In the genomic region with DNA sequence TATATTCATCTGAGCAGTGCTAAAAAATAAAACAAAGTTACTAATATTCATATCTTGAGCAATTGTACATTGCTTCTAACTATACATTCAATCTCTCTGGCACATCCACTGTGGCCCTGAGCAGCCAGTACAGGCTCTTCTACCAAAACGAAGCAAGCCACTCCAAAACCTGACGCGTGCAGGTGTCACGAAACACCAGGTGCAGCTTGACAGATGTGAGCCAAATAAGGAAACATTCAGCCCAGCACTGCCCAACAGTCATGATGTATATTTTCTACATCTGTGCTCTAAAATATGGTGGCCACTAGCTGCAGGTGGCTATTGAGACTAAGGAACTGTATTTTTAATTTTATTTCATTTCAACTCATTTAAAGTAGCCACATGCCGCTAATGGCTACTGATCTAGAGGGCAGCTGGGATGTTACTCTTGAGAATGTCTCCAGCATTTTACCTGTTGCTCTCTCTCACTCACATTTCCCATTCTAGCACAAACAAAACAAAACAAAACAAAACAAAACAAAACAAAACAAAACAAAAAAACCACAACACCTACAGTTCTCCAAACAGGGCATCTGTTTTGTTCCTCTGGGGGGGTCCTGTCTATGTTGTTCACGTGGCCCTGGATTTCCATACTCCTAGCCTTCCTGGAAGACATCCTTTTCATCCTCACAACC, we compare ENCODE assay signal across 14 cellular contexts.
DNase-seq lines count a peak whose midpoint lies in the region; ATAC-seq and TF ChIP-seq lines count a peak whose summit lies in the region.
"Had no signal": no experiment of that assay in that cellular context is flagged by ENCODE, and none has a peak within 500 bp of the region (broad histone marks: within the 10 kb centered on the region; RNA-seq: fewer than 3 reads in every experiment).

No MANE protein-coding gene starts in this region.

- ATAC-seq in GM18519 (IDR thresholded peaks at IDR 0.05; ENCODE audit: low FRiP score, unreplicated experiment) (peak; percentile 42), memory B cell (ENCODE audit: low read depth) (peak; percentile 85), HG02571 (IDR thresholded peaks at IDR 0.05; ENCODE audit: unreplicated experiment) (no peak), right lobe of liver (no peak)

- CTCF ChIA-PET in HEK293 (lab: Yijun Ruan, JAX) = no interaction called here

- POLR2A ChIA-PET in HEK293 (lab: Yijun Ruan, JAX) = no interaction called here

- H3K9me3 ChIP-seq in HEK293 (ENCODE audit: control insufficient read depth, insufficient read depth, low read depth, low read length) (no peaks in the 10 kb centered on the region), right lobe of liver (no peaks in the 10 kb centered on the region)
- H3K9me3 ChIP-seq: SK-N-SH, stomach had no signal

- intact Hi-C loops in right lobe of liver (cut with DNase I) = no loop called here

- peaks cover 8% of the 10 kb centered on the region for H3K4me1 Mint-ChIP-seq in memory B cell

- WGBS in right lobe of liver (ENCODE audit: insufficient coverage, low coverage, low lambda C conversion rate, missing lambda C conversion rate) = 87% methylated on average over 5 of the region's 6 CpGs

- H3K27me3 Mint-ChIP-seq in memory B cell = no peaks in the 10 kb centered on the region

- no peak for TF ChIP-seq POLR2A in right lobe of liver (IDR thresholded peaks at IDR 0.05)

- no peaks in the 10 kb centered on the region for H3K36me3 Mint-ChIP-seq in memory B cell

- DNase-seq in NCI-H187 treated with DMSO at 0.1 percent for 48 hours (lab: John Stamatoyannopoulos, UW) (peak; percentile 57), memory B cell (ENCODE audit: low spot score in 2 of 2) (no peak), right lobe of liver (no peak), superior temporal gyrus (ENCODE audit: extremely low spot score) (no peak)
- DNase-seq: activated gamma-delta T cell treated with Interleukin-2 at 50 U/mL for 16 hours; Caco-2; erythroblast; NCI-H2227 treated with DMSO at 0.1 percent for 48 hours; SK-N-SH; stimulated activated CD4-positive, alpha-beta T cell treated with anti-CD3 and anti-CD28 coated beads, Interleukin-4, amount 100 ng/mL, for 4 hours; stomach had no signal

- H3K36me3 ChIP-seq in HEK293 (ENCODE audit: control insufficient read depth in 2 of 2, insufficient read depth in 1 of 2, low read length in 2 of 2) (no peaks in the 10 kb centered on the region), right lobe of liver (no peaks in the 10 kb centered on the region)
- H3K36me3 ChIP-seq: stomach had no signal

- H3K4me3 Mint-ChIP-seq in memory B cell = peak overlapping the region; percentile 67

- peaks cover 2% of the 10 kb centered on the region for H3K9me3 Mint-ChIP-seq in memory B cell

- no peaks in the 10 kb centered on the region for H3K27me3 ChIP-seq in right lobe of liver
- H3K27me3 ChIP-seq: stomach had no signal

- no peak overlapping the region for H3K27ac ChIP-seq in HEK293 (ENCODE audit: extremely low read depth, low read depth, low read length)
- no peak overlapping the region for H3K27ac ChIP-seq in right lobe of liver

- H3K4me1 ChIP-seq in HEK293 (ENCODE audit: control insufficient read depth, insufficient read depth, low read length) (peaks cover 5% of the 10 kb centered on the region; the same call in 1 of the 2 replicates), right lobe of liver (no peaks in the 10 kb centered on the region)
- H3K4me1 ChIP-seq: Caco-2 had no signal

- H3K4me3 ChIP-seq in HEK293 (ENCODE audit: low read depth, low read length) = no peak overlapping the region
- H3K4me3 ChIP-seq in right lobe of liver = no peak overlapping the region
- H3K4me3 ChIP-seq: stomach had no signal

- H3K27ac Mint-ChIP-seq in memory B cell = peak overlapping the region; percentile 77

- TF ChIP-seq CTCF in HEK293 (tag by site-specific recombination; IDR thresholded peaks at IDR 0.05) (no peak), right lobe of liver (IDR thresholded peaks at IDR 0.05) (no peak)

TF ChIP-seq in HEK293, 187 proteins besides CTCF, POLR2A, EP300 and RAD21:
- TF ChIP-seq SCRT1 (tag by site-specific recombination; IDR thresholded peaks at IDR 0.05; ENCODE audit: borderline replicate concordance) (peak; percentile 68), OSR2 (tag by site-specific recombination; IDR thresholded peaks at IDR 0.05) (no peak), GFI1B (tag by site-specific recombination; IDR thresholded peaks at IDR 0.05) (no peak), SCRT2 (tag by site-specific recombination; IDR thresholded peaks at IDR 0.05) (peak; percentile 88)
- TF ChIP-seq, protein P1, sequence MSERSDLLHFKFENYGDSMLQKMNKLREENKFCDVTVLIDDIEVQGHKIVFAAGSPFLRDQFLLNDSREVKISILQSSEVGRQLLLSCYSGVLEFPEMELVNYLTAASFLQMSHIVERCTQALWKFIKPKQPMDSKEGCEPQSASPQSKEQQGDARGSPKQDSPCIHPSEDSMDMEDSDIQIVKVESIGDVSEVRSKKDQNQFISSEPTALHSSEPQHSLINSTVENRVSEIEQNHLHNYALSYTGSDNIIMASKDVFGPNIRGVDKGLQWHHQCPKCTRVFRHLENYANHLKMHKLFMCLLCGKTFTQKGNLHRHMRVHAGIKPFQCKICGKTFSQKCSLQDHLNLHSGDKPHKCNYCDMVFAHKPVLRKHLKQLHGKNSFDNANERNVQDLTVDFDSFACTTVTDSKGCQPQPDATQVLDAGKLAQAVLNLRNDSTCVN (tag by site-specific recombination; optimal IDR thresholded peaks at IDR 0.05) = no peak
- TF ChIP-seq, protein P2, sequence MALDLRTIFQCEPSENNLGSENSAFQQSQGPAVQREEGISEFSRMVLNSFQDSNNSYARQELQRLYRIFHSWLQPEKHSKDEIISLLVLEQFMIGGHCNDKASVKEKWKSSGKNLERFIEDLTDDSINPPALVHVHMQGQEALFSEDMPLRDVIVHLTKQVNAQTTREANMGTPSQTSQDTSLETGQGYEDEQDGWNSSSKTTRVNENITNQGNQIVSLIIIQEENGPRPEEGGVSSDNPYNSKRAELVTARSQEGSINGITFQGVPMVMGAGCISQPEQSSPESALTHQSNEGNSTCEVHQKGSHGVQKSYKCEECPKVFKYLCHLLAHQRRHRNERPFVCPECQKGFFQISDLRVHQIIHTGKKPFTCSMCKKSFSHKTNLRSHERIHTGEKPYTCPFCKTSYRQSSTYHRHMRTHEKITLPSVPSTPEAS (tag by site-specific recombination; IDR thresholded peaks at IDR 0.05) = no peak

Comparison
In these comparisons a context has a peak if more than half of its experiments do, and no peak if none do; other contexts are left out.
1. ATAC-seq: peak in GM18519 (single experiment) and memory B cell (single experiment); none in HG02571 (single experiment) and right lobe of liver (0 of 4).